Comparison of ENCODE assay signal across 27 cellular contexts in the genomic region with DNA sequence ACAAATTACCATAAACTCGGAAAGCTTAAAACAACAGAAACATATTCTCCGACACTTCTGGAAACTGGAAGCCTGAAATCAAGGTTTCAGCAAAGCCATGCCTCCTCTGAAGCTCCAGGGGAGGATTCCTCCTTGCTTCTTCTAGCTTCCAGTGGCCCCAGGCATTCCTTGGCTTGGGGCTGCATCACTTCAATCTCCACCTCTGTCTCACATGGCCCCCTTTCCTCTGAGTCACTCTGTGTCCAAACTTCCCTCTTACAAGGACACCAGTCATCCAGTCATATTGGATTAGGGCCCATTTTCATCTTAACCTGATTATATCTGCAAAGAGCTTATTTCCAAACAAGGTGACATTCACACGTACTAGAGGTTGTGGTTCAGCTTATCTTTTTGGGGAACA. TPM values are rescaled to one million over a fixed set of nuclear protein-coding genes. Genes with fewer than 3 reads are reported as not detected.
"Had no signal": no experiment of that assay in that cellular context is flagged by ENCODE, and none has a peak within 500 bp of the region (broad histone marks: within the 10 kb centered on the region; RNA-seq: fewer than 3 reads in every experiment).

No MANE protein-coding gene starts in this region.

- H3K9me3 Mint-ChIP-seq: activated CD8-positive, alpha-beta T cell treated with anti-CD3 and anti-CD28 coated beads for 36 hours; activated naive CD8-positive, alpha-beta T cell treated with anti-CD3 and anti-CD28 coated beads, Interleukin-2, amount 10 ng/mL, durations not matched to agents 7 days and 5 days had no signal

- H3K27me3 ChIP-seq: adrenal gland, MG63, SJCRH30 had no signal

- DNase-seq: activated CD4-positive, alpha-beta T cell treated with anti-CD3 and anti-CD28 coated beads for 4 hours; activated CD8-positive, alpha-beta memory T cell treated with anti-CD3 and anti-CD28 coated beads, Interleukin-2, amount 50 U/mL, for 48 hours; activated CD8-positive, alpha-beta T cell treated with anti-CD3 and anti-CD28 coated beads for 36 hours; activated naive CD4-positive, alpha-beta T cell treated with anti-CD3 and anti-CD28 coated beads, Interleukin-2, amount 50 U/mL, for 16 hours; activated naive CD8-positive, alpha-beta T cell treated with anti-CD3 and anti-CD28 coated beads, Interleukin-2, amount 10 ng/mL, durations not matched to agents 7 days and 5 days; activated T-cell treated with anti-CD3 and anti-CD28 coated beads, Interleukin-2, amount 50 U/mL, for 1 hour; adrenal gland; anterior cingulate cortex; caudate nucleus; MG63; MV-4-11; NCI-H1092 treated with DMSO at 0.1 percent for 48 hours; NCI-H1417 treated with DMSO at 0.1 percent for 48 hours; NCI-H1694; NCI-H2029; NCI-H2107; NCI-H2171 treated with DMSO at 0.1 percent for 48 hours; NCI-H226; NCI-H526; PC-9; RPMI8226; SJCRH30; SK-N-SH; T-helper 1 cell; WERI-Rb-1 had no signal

- H3K27ac Mint-ChIP-seq: activated CD8-positive, alpha-beta T cell treated with anti-CD3 and anti-CD28 coated beads for 36 hours; activated naive CD8-positive, alpha-beta T cell treated with anti-CD3 and anti-CD28 coated beads, Interleukin-2, amount 10 ng/mL, durations not matched to agents 7 days and 5 days had no signal

- H3K27ac ChIP-seq: adrenal gland, PC-9, SJCRH30, WERI-Rb-1 had no signal

- ATAC-seq: activated CD8-positive, alpha-beta T cell treated with anti-CD3 and anti-CD28 coated beads for 36 hours; Right ventricle myocardium inferior had no signal

- H2AFZ ChIP-seq: PC-9 had no signal

- H3K4me1 Mint-ChIP-seq: activated naive CD8-positive, alpha-beta T cell treated with anti-CD3 and anti-CD28 coated beads, Interleukin-2, amount 10 ng/mL, durations not matched to agents 7 days and 5 days had no signal

- H3K4me1 ChIP-seq: adrenal gland had no signal

- H3K9ac ChIP-seq: SK-N-SH had no signal

- H3K36me3 ChIP-seq: adrenal gland, MG63, WERI-Rb-1 had no signal

- H3K4me2 ChIP-seq: PC-9, SK-N-SH had no signal

- H3K36me3 Mint-ChIP-seq: activated naive CD8-positive, alpha-beta T cell treated with anti-CD3 and anti-CD28 coated beads, Interleukin-2, amount 10 ng/mL, durations not matched to agents 7 days and 5 days had no signal

- H3K4me3 Mint-ChIP-seq: activated CD8-positive, alpha-beta T cell treated with anti-CD3 and anti-CD28 coated beads for 36 hours; activated naive CD8-positive, alpha-beta T cell treated with anti-CD3 and anti-CD28 coated beads, Interleukin-2, amount 10 ng/mL, durations not matched to agents 7 days and 5 days had no signal

- H3K4me3 ChIP-seq: adrenal gland, MG63, PC-9, SJCRH30 had no signal

- H3K27me3 Mint-ChIP-seq: activated CD8-positive, alpha-beta T cell treated with anti-CD3 and anti-CD28 coated beads for 36 hours; activated naive CD8-positive, alpha-beta T cell treated with anti-CD3 and anti-CD28 coated beads, Interleukin-2, amount 10 ng/mL, durations not matched to agents 7 days and 5 days had no signal

- H3K9me3 ChIP-seq: adrenal gland, MG63, SJCRH30, SK-N-SH had no signal

RNA-seq across cellular contexts. Expression of gene PARM1, which starts 17.3 kb away (rescaled TPM):
- total RNA-seq: activated naive CD8-positive, alpha-beta T cell treated with anti-CD3 and anti-CD28 coated beads, Interleukin-2, amount 10 ng/mL, durations not matched to agents 7 days and 5 days; T-helper 2 cell treated with Interferon-gamma antibody and Interleukin-4, amounts not matched to agents 100 ng/mL and 5 ng/mL, for 36 hours had no signal
- polyA plus RNA-seq: SK-N-SH had no signal
